Comparison of ENCODE assay signal across 26 cellular contexts in genomic region chr2:236882074-236882473, GRCh38.
"Had no signal": no experiment of that assay in that cellular context is flagged by ENCODE, and none has a peak within 500 bp of the region (broad histone marks: within the 10 kb centered on the region; RNA-seq: fewer than 3 reads in every experiment).

No MANE protein-coding gene starts in this region.

- H3K4me3 Mint-ChIP-seq: activated CD4-positive, alpha-beta memory T cell treated with anti-CD3 and anti-CD28 coated beads, Interleukin-2, amount 10 ng/mL, durations not matched to agents 7 days and 5 days; activated CD4-positive, alpha-beta T cell treated with anti-CD3 and anti-CD28 coated beads, Interleukin-2, amount 10 ng/mL, durations not matched to agents 7 days and 5 days; activated naive CD8-positive, alpha-beta T cell; activated T-cell treated with anti-CD3 and anti-CD28 coated beads, Interleukin-2, amount 50 U/mL, for 4 hours; activated T-helper 17 cell treated with anti-CD3 and anti-CD28 coated beads, Interleukin-2, amount 50 U/mL, for 72 hours; central memory CD8-positive, alpha-beta T cell; dendritic cell treated with granulocyte-macrophage colony-stimulating factor and Interleukin-4, amounts not matched to agents 40 ng/mL and 50 ng/mL, for 4 days; endodermal cell had no signal

- DNase-seq: activated CD4-positive, alpha-beta memory T cell treated with anti-CD3 and anti-CD28 coated beads, Interleukin-2, amount 10 ng/mL, durations not matched to agents 7 days and 5 days; activated CD4-positive, alpha-beta T cell treated with anti-CD3 and anti-CD28 coated beads for 1 hour; activated CD4-positive, alpha-beta T cell treated with anti-CD3 and anti-CD28 coated beads for 4 hours; activated CD4-positive, alpha-beta T cell treated with anti-CD3 and anti-CD28 coated beads, Interleukin-2, amount 10 ng/mL, durations not matched to agents 7 days and 5 days; activated CD4-positive, alpha-beta T cell treated with anti-CD3 and anti-CD28 coated beads, Interleukin-2, amount 50 U/mL, for 4 hours; activated CD8-positive, alpha-beta memory T cell treated with anti-CD3 and anti-CD28 coated beads, Interleukin-2, amount 50 U/mL, for 48 hours; activated effector memory CD4-positive, alpha-beta T cell treated with Interleukin-2 at 50 U/mL for 16 hours; activated gamma-delta T cell treated with Interleukin-2 at 50 U/mL for 16 hours; activated naive CD4-positive, alpha-beta T cell treated with anti-CD3 and anti-CD28 coated beads, Interleukin-2, amount 50 U/mL, for 16 hours; activated naive CD4-positive, alpha-beta T cell treated with Interleukin-2 at 50 U/mL for 16 hours; activated T-cell treated with anti-CD3 and anti-CD28 coated beads for 4 hours; activated T-cell treated with anti-CD3 and anti-CD28 coated beads, Interleukin-2, amount 50 U/mL, for 4 hours; amygdala; aorta; brain microvascular endothelial cell; dorsolateral prefrontal cortex; effector memory CD4-positive, alpha-beta T cell; endodermal cell; foreskin fibroblast; head of caudate nucleus; T-helper 2 cell had no signal

- H3K36me3 ChIP-seq: brain microvascular endothelial cell had no signal

- H3K36me3 Mint-ChIP-seq: activated naive CD8-positive, alpha-beta T cell had no signal

- H3K27me3 Mint-ChIP-seq: activated naive CD8-positive, alpha-beta T cell had no signal

- H3K27me3 ChIP-seq: brain microvascular endothelial cell had no signal

- H3K4me3 ChIP-seq: coronary artery, dorsolateral prefrontal cortex had no signal

- H3K27ac ChIP-seq: brain microvascular endothelial cell, coronary artery, dorsolateral prefrontal cortex had no signal

- H3K27ac Mint-ChIP-seq: activated CD4-positive, alpha-beta memory T cell treated with anti-CD3 and anti-CD28 coated beads, Interleukin-2, amount 10 ng/mL, durations not matched to agents 7 days and 5 days; activated CD4-positive, alpha-beta T cell treated with anti-CD3 and anti-CD28 coated beads, Interleukin-2, amount 10 ng/mL, durations not matched to agents 7 days and 5 days; activated naive CD8-positive, alpha-beta T cell; activated T-helper 17 cell treated with anti-CD3 and anti-CD28 coated beads, Interleukin-2, amount 50 U/mL, for 72 hours; dendritic cell treated with granulocyte-macrophage colony-stimulating factor and Interleukin-4, amounts not matched to agents 40 ng/mL and 50 ng/mL, for 4 days; endodermal cell had no signal

- H3K4me1 Mint-ChIP-seq: activated CD4-positive, alpha-beta memory T cell treated with anti-CD3 and anti-CD28 coated beads, Interleukin-2, amount 10 ng/mL, durations not matched to agents 7 days and 5 days; activated CD4-positive, alpha-beta T cell treated with anti-CD3 and anti-CD28 coated beads, Interleukin-2, amount 10 ng/mL, durations not matched to agents 7 days and 5 days; activated T-helper 17 cell treated with anti-CD3 and anti-CD28 coated beads, Interleukin-2, amount 50 U/mL, for 72 hours; central memory CD8-positive, alpha-beta T cell had no signal

- H3K9me3 Mint-ChIP-seq: activated CD4-positive, alpha-beta memory T cell treated with anti-CD3 and anti-CD28 coated beads, Interleukin-2, amount 10 ng/mL, durations not matched to agents 7 days and 5 days; activated CD4-positive, alpha-beta T cell treated with anti-CD3 and anti-CD28 coated beads, Interleukin-2, amount 10 ng/mL, durations not matched to agents 7 days and 5 days; activated T-cell treated with anti-CD3 and anti-CD28 coated beads, Interleukin-2, amount 50 U/mL, for 4 hours; activated T-helper 17 cell treated with anti-CD3 and anti-CD28 coated beads, Interleukin-2, amount 50 U/mL, for 72 hours; central memory CD8-positive, alpha-beta T cell had no signal
